30 cellular contexts compared by ENCODE assay signal in genomic region chr1:221913351-221913750, GRCh38.
"Had no signal": no experiment of that assay in that cellular context is flagged by ENCODE, and none has a peak within 500 bp of the region (broad histone marks: within the 10 kb centered on the region; RNA-seq: fewer than 3 reads in every experiment).

No MANE protein-coding gene starts in this region.

- DNase-seq: activated CD4-positive, alpha-beta T cell treated with anti-CD3 and anti-CD28 coated beads for 1 hour; activated CD4-positive, alpha-beta T cell treated with anti-CD3 and anti-CD28 coated beads, Interleukin-2, amount 50 U/mL, for 1 hour; activated CD8-positive, alpha-beta T cell treated with anti-CD3 and anti-CD28 coated beads for 36 hours; activated naive CD4-positive, alpha-beta T cell treated with Interleukin-2 at 50 U/mL for 16 hours; activated naive CD8-positive, alpha-beta T cell treated with anti-CD3 and anti-CD28 coated beads, Interleukin-2, amount 10 ng/mL, durations not matched to agents 7 days and 5 days; activated T-cell treated with anti-CD3 and anti-CD28 coated beads, Interleukin-2, amount 50 U/mL, for 4 hours; amniotic stem cell; central memory CD4-positive, alpha-beta T cell; heart left ventricle; hypothalamus; immature natural killer cell; naive B cell; nephron progenitor cell; ovary; retina; stimulated activated CD4-positive, alpha-beta T cell treated with anti-CD3 and anti-CD28 coated beads, Interleukin-15, amount 100 ng/mL, for 24 hours; stimulated activated CD4-positive, alpha-beta T cell treated with anti-CD3 and anti-CD28 coated beads, Interleukin-2, amount 100 ng/mL, for 24 hours; stimulated activated naive B cell treated with anti-CD40 and anti-IgM and Interleukin-4, amounts not matched to agents 10 μg/mL and 1 μg/mL and 100 μg/mL, for 72 hours; stomach; T-helper 17 cell; T1000; thyroid gland; upper lobe of left lung had no signal

- ATAC-seq: activated CD8-positive, alpha-beta T cell treated with anti-CD3 and anti-CD28 coated beads for 36 hours; activated T-cell treated with anti-CD3 and anti-CD28 coated beads, Interleukin-2, amount 50 U/mL, for 4 hours; heart left ventricle; sciatic nerve; stimulated activated naive B cell treated with anti-CD40 and anti-IgM and Interleukin-4, amounts not matched to agents 10 μg/mL and 1 μg/mL and 100 μg/mL, for 72 hours; T-helper 17 cell had no signal

- H3K4me3 ChIP-seq: heart left ventricle, ovary, prostate gland, stomach, thyroid gland, upper lobe of left lung, vagina had no signal

- H3K4me3 Mint-ChIP-seq: activated CD8-positive, alpha-beta T cell treated with anti-CD3 and anti-CD28 coated beads for 36 hours; activated naive CD8-positive, alpha-beta T cell treated with anti-CD3 and anti-CD28 coated beads, Interleukin-2, amount 10 ng/mL, durations not matched to agents 7 days and 5 days; activated T-cell treated with anti-CD3 and anti-CD28 coated beads, Interleukin-2, amount 50 U/mL, for 4 hours; immature natural killer cell; mesothelial cell of epicardium; naive B cell; nephron progenitor cell; stimulated activated naive B cell treated with anti-CD40 and anti-IgM and Interleukin-4, amounts not matched to agents 10 μg/mL and 1 μg/mL and 100 μg/mL, for 72 hours; T-helper 17 cell had no signal

- H3K27me3 ChIP-seq: heart left ventricle, neutrophil, ovary, stomach, thyroid gland, upper lobe of left lung, vagina had no signal

- H3K27ac ChIP-seq: epithelial cell of prostate, heart left ventricle, neutrophil, ovary, prostate gland, stomach, thyroid gland, upper lobe of left lung, vagina had no signal

- H3K27me3 Mint-ChIP-seq: activated naive CD8-positive, alpha-beta T cell treated with anti-CD3 and anti-CD28 coated beads, Interleukin-2, amount 10 ng/mL, durations not matched to agents 7 days and 5 days; naive B cell; stimulated activated naive B cell treated with anti-CD40 and anti-IgM and Interleukin-4, amounts not matched to agents 10 μg/mL and 1 μg/mL and 100 μg/mL, for 72 hours had no signal

- H3K9me3 ChIP-seq: heart left ventricle, neutrophil, ovary, prostate gland, stomach, thyroid gland, upper lobe of left lung, vagina had no signal

- H3K27ac Mint-ChIP-seq: activated CD8-positive, alpha-beta T cell treated with anti-CD3 and anti-CD28 coated beads for 36 hours; activated naive CD8-positive, alpha-beta T cell treated with anti-CD3 and anti-CD28 coated beads, Interleukin-2, amount 10 ng/mL, durations not matched to agents 7 days and 5 days; immature natural killer cell; mesothelial cell of epicardium; naive B cell; nephron progenitor cell; stimulated activated naive B cell treated with anti-CD40 and anti-IgM and Interleukin-4, amounts not matched to agents 10 μg/mL and 1 μg/mL and 100 μg/mL, for 72 hours; T-helper 17 cell had no signal

- H3K36me3 Mint-ChIP-seq: activated naive CD8-positive, alpha-beta T cell treated with anti-CD3 and anti-CD28 coated beads, Interleukin-2, amount 10 ng/mL, durations not matched to agents 7 days and 5 days; immature natural killer cell; mesothelial cell of epicardium; naive B cell; stimulated activated naive B cell treated with anti-CD40 and anti-IgM and Interleukin-4, amounts not matched to agents 10 μg/mL and 1 μg/mL and 100 μg/mL, for 72 hours had no signal

- H3K4me1 ChIP-seq: heart left ventricle, prostate gland, stomach, thyroid gland, upper lobe of left lung, vagina had no signal

- FAIRE-seq: astrocyte had no signal

- H3K36me3 ChIP-seq: heart left ventricle, neutrophil, ovary, prostate gland, stomach, thyroid gland, upper lobe of left lung, vagina had no signal

- H3K9me3 Mint-ChIP-seq: activated CD8-positive, alpha-beta T cell treated with anti-CD3 and anti-CD28 coated beads for 36 hours; activated naive CD8-positive, alpha-beta T cell treated with anti-CD3 and anti-CD28 coated beads, Interleukin-2, amount 10 ng/mL, durations not matched to agents 7 days and 5 days; activated T-cell treated with anti-CD3 and anti-CD28 coated beads, Interleukin-2, amount 50 U/mL, for 4 hours; immature natural killer cell; mesothelial cell of epicardium; nephron progenitor cell; stimulated activated naive B cell treated with anti-CD40 and anti-IgM and Interleukin-4, amounts not matched to agents 10 μg/mL and 1 μg/mL and 100 μg/mL, for 72 hours had no signal

- H3K4me1 Mint-ChIP-seq: immature natural killer cell, mesothelial cell of epicardium, nephron progenitor cell had no signal
